24 cellular contexts compared by ENCODE assay signal in the genomic region with DNA sequence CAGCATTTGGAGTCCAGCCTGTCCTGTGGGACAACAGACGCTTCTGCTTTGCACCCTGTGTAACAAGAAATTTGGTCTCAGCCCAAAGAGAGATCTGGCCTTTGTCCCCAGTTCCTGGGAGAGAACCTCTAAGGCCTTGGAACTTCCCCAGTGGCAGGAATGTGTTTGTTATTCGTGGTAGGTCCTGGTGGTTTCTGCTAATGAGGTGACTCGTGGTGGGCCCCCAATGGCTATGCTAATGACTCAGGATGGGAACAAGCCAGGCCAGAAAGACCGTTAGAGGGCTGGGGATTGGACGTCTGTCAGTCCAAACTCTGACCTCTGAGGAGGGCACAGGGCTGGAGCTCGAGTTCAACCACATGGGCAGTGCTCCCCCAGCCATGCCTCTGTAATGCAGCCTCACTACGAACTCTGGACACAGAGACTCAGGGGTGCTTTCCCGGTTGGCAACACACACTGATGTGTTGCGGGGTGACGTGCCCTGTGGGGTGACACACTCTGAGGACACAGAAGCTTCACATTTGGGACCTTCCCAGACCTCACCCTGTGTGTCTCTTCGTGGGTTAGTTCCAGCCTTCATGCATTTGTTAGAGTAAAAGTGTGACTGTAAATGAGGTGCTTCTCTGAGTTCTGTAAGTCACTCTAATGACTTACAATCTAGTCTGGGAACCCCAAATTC. TPM values are rescaled to one million over a fixed set of nuclear protein-coding genes. Genes with fewer than 3 reads are reported as not detected.
DNase-seq lines count a peak whose midpoint lies in the region; ATAC-seq, FAIRE-seq and TF ChIP-seq lines count a peak whose summit lies in the region.
"Had no signal": no experiment of that assay in that cellular context is flagged by ENCODE, and none has a peak within 500 bp of the region (broad histone marks: within the 10 kb centered on the region; RNA-seq: fewer than 3 reads in every experiment).

No MANE protein-coding gene starts in this region.

- peaks cover 15% of the 10 kb centered on the region for H3K27me3 Mint-ChIP-seq in HFFc6 (ENCODE audit: insufficient read depth)
- H3K27me3 Mint-ChIP-seq: activated B cell treated with CpG ODN at 0.5 μM for 24 hours had no signal

- no peak for TF ChIP-seq POLR2A in H1 (IDR thresholded peaks at IDR 0.05; ENCODE audit: control extremely low read depth in 1 of 2, low read depth in 2 of 2, low read length in 2 of 2)
- TF ChIP-seq POLR2A in sigmoid colon (IDR thresholded peaks at IDR 0.05): no peak
- no peak for TF ChIP-seq POLR2A in esophagus squamous epithelium (IDR thresholded peaks at IDR 0.05)

- no peak overlapping the region for H3K4ac ChIP-seq in H1 (replicated peaks; ENCODE audit: insufficient read length, low read depth, low read length)

- no peak overlapping the region for H2BK15ac ChIP-seq in H1 (ENCODE audit: low read length)

- no peaks in the 10 kb centered on the region for H3K79me2 ChIP-seq in H1 (ENCODE audit: control insufficient read depth in 1 of 2, insufficient read depth in 2 of 2, low read length in 2 of 2)

- H3K23ac ChIP-seq in H1 (ENCODE audit: insufficient read length): no peak overlapping the region

- no peak overlapping the region for H3K56ac ChIP-seq in H1 (replicated peaks; ENCODE audit: insufficient read length, low read depth, low read length)

- peak overlapping the region; percentile 35; the same call in 1 of the 2 replicates for H2BK20ac ChIP-seq in H1 (ENCODE audit: low read length)

- peak overlapping the region; percentile 24 for H2BK120ac ChIP-seq in H1 (replicated peaks; ENCODE audit: low read depth, low read length)

- H4K20me1 ChIP-seq in H1 (replicated peaks in 1 of 2; ENCODE audit: control insufficient read depth in 1 of 2, insufficient read depth in 2 of 2, low read length in 2 of 2): no peaks in the 10 kb centered on the region

- H3K27me3 ChIP-seq in H1 (replicated peaks in 1 of 4; ENCODE audit: control insufficient read depth in 3 of 4, extremely low read depth in 1 of 4, insufficient read depth in 3 of 4, low read length in 3 of 4): no peaks in the 10 kb centered on the region
- no peaks in the 10 kb centered on the region for H3K27me3 ChIP-seq in lung (ENCODE audit: control insufficient read depth, insufficient read depth)
- peaks cover 0 to 14% (median 0%) of the 10 kb centered on the region in 3 donors for H3K27me3 ChIP-seq in sigmoid colon
- peaks cover 0 to 40% (median 0%) of the 10 kb centered on the region in 4 donors for H3K27me3 ChIP-seq in esophagus squamous epithelium
- H3K27me3 ChIP-seq: foreskin keratinocyte had no signal

- 65% methylated on average over 11 of the region's 11 CpGs; no CpG with 5 or more reads in 1 of the 2 experiments for WGBS in H1 (ENCODE audit: extremely low coverage in 1 of 2, insufficient coverage in 1 of 2, insufficient read length in 1 of 2, insufficient replicate concordance in 2 of 2, low coverage in 1 of 2, low lambda C conversion rate in 2 of 2, missing lambda C conversion rate in 1 of 2), 2 experiments
- WGBS in lung, 2 donors: 61 to 73% methylated on average over 11 of the region's 11 CpGs
- 53 to 68% methylated on average over 11 of the region's 11 CpGs for WGBS in sigmoid colon, 2 donors
- 48 to 73% methylated on average over 2 to 10 of the region's 11 CpGs for WGBS in esophagus squamous epithelium, 2 donors

- no peak; a peak in 1 of 4 replicates for TF ChIP-seq RAD21 in H1 (IDR thresholded peaks at IDR 0.05 in 1 of 2, conservative IDR thresholded peaks at IDR 0.05 in 1 of 2; ENCODE audit: low read depth in 2 of 2, low read length in 2 of 2)

- no peak overlapping the region for H4K91ac ChIP-seq in H1 (replicated peaks; ENCODE audit: insufficient read length, low read length)

- no peaks in the 10 kb centered on the region for H3K9me3 Mint-ChIP-seq in HFFc6
- H3K9me3 Mint-ChIP-seq: activated B cell treated with CpG ODN at 0.5 μM for 24 hours; activated T-helper 2 cell treated with anti-CD3 and anti-CD28 coated beads, Interferon-gamma antibody, Interleukin-2, Interleukin-4, amounts not matched to agents 10 μg/mL and 5 μg/mL and 100 μg/mL, durations not matched to agents 14 hours and 24 hours and 36 hours had no signal

- peak; percentile 19; the same call in 1 of the 2 replicates for TF ChIP-seq CTCF in AG10803 (conservative IDR thresholded peaks at IDR 0.05; ENCODE audit: low read length)
- TF ChIP-seq CTCF in HFFc6 (IDR thresholded peaks at IDR 0.05): peak; percentile 45; the same call in 1 of the 2 replicates
- TF ChIP-seq CTCF in H1 (IDR thresholded peaks at IDR 0.05; ENCODE audit: control extremely low read depth in 1 of 3, insufficient read depth in 1 of 3, low read depth in 1 of 3, low read length in 3 of 3): peak in 2 of 3 experiments; percentile 19 to 38; a peak in 2 of 4 replicates
- no peak for TF ChIP-seq CTCF in lung (IDR thresholded peaks at IDR 0.05; ENCODE audit: control extremely low read depth, extremely low read depth)
- TF ChIP-seq CTCF in sigmoid colon (IDR thresholded peaks at IDR 0.05): no peak
- no peak for TF ChIP-seq CTCF in esophagus squamous epithelium (IDR thresholded peaks at IDR 0.05)

- H4K8ac ChIP-seq in H1 (ENCODE audit: extremely low read depth, insufficient read depth, low read length): no peak overlapping the region; the same call in 1 of the 2 replicates

- no peaks in the 10 kb centered on the region for H3K4me1 Mint-ChIP-seq in HFFc6 (ENCODE audit: low read depth)
- H3K4me1 Mint-ChIP-seq: activated B cell treated with CpG ODN at 0.5 μM for 24 hours had no signal

- POLR2A ChIA-PET in H1 (lab: Charles Lee; ENCODE audit: partially characterized antibody): no interaction called here

- H2BK12ac ChIP-seq in H1 (ENCODE audit: low read depth, low read length): peak overlapping the region; percentile 91

- intact Hi-C loops in sigmoid colon (cut with DNase I) (no loop called here), esophagus squamous epithelium (cut with DNase I) (no loop called here)

- H2AK5ac ChIP-seq in H1 (ENCODE audit: low read depth, low read length): 0 out of 2 replicates have a peak overlapping the region, but pooled peaks have one; percentile 8

- peaks cover 3% of the 10 kb centered on the region; the same call in 1 of the 2 replicates for H3K23me2 ChIP-seq in H1 (ENCODE audit: low read depth, low read length)

- CTCF ChIA-PET in H1 (lab: Charles Lee; ENCODE audit: partially characterized antibody): interaction anchor here (0.9 to 1.3 kb wide), 3 partner anchors 18 to 70 kb away, joined by 3 to 4 read pairs (median 3); no protein-coding TSS in a partner anchor

- no peak overlapping the region for H2AFZ ChIP-seq in H1 (ENCODE audit: low read length)

- no peak for FAIRE-seq in H1 (lab: Jason Lieb, UNC)
- FAIRE-seq: GM12892 had no signal

- H3K4me1 ChIP-seq in H1 (replicated peaks in 1 of 4; ENCODE audit: control insufficient read depth in 3 of 4, insufficient read depth in 4 of 4, low read length in 3 of 4): peaks cover 0 to 7% (median 5%) of the 10 kb centered on the region in 4 experiments; a peak in 5 of 7 replicates
- no peaks in the 10 kb centered on the region for H3K4me1 ChIP-seq in lung (ENCODE audit: control insufficient read depth in 2 of 2, insufficient read depth in 2 of 2, low read length in 2 of 2)
- H3K4me1 ChIP-seq in sigmoid colon: no peaks in the 10 kb centered on the region
- no peaks in the 10 kb centered on the region for H3K4me1 ChIP-seq in esophagus squamous epithelium
- H3K4me1 ChIP-seq: foreskin keratinocyte, suprapubic skin had no signal

- no peak overlapping the region for H4K5ac ChIP-seq in H1 (ENCODE audit: insufficient read length, low read depth, low read length)

- H3K27ac ChIP-seq in H1 (ENCODE audit: low read depth, low read length) (no peak overlapping the region), lung (ENCODE audit: low read depth in 1 of 2, low read length in 1 of 2) (no peak overlapping the region), sigmoid colon (no peak overlapping the region), esophagus squamous epithelium (no peak overlapping the region)
- H3K27ac ChIP-seq: foreskin keratinocyte, suprapubic skin had no signal

- H3K14ac ChIP-seq in H1 (ENCODE audit: insufficient read length): no peak overlapping the region

- no peaks in the 10 kb centered on the region for H3K79me1 ChIP-seq in H1 (ENCODE audit: low read depth, low read length)

- H3K36me3 Mint-ChIP-seq in HFFc6 (ENCODE audit: low read depth): no peaks in the 10 kb centered on the region

- H3K4me3 ChIP-seq in AG10803 (ENCODE audit: low read length): no peak overlapping the region
- H3K4me3 ChIP-seq in H1 (ENCODE audit: extremely low read depth in 1 of 4, insufficient read depth in 2 of 4, low read depth in 3 of 4, low read length in 4 of 4): no peak overlapping the region
- H3K4me3 ChIP-seq in lung: no peak overlapping the region
- no peak overlapping the region for H3K4me3 ChIP-seq in sigmoid colon
- no peak overlapping the region for H3K4me3 ChIP-seq in esophagus squamous epithelium
- H3K4me3 ChIP-seq: suprapubic skin had no signal

- peak overlapping the region; percentile 9 to 50; a peak in 2 of 4 replicates for H3K4me2 ChIP-seq in H1 (ENCODE audit: insufficient read depth in 1 of 2, low read depth in 2 of 2, low read length in 2 of 2)

- no peak for ATAC-seq in lung (ENCODE audit: insufficient read depth, low FRiP score)
- ATAC-seq in HG03045 (IDR thresholded peaks at IDR 0.05; ENCODE audit: unreplicated experiment): no peak
- ATAC-seq: foreskin keratinocyte, sciatic nerve had no signal

- peak overlapping the region; percentile 51; the same call in 1 of the 2 replicates for H3K18ac ChIP-seq in H1 (ENCODE audit: extremely low read depth, low read length)

- H3K9ac ChIP-seq in H1 (replicated peaks in 1 of 4; ENCODE audit: extremely low read depth in 1 of 4, low read depth in 3 of 4, low read length in 3 of 4): no peak overlapping the region

- H3K36me3 ChIP-seq in H1 (ENCODE audit: control insufficient read depth in 2 of 4, insufficient read depth in 4 of 4, low read length in 3 of 4) (no peaks in the 10 kb centered on the region), lung (ENCODE audit: control insufficient read depth in 2 of 2, insufficient read depth in 2 of 2, low read length in 2 of 2) (no peaks in the 10 kb centered on the region), sigmoid colon (no peaks in the 10 kb centered on the region), esophagus squamous epithelium (no peaks in the 10 kb centered on the region)
- H3K36me3 ChIP-seq: suprapubic skin had no signal

- H2BK5ac ChIP-seq in H1 (ENCODE audit: low read depth, low read length): peak overlapping the region; percentile 18; the same call in 1 of the 2 replicates

- DNase-seq in AG10803 (ENCODE audit: low read depth) (peak; percentile 45), HFFc6 (peak; percentile 33), H1 (ENCODE audit: low read depth in 1 of 2, low spot score in 2 of 2) (peak in 1 of 2 experiments; percentile 62), lung (ENCODE audit: low spot score) (peak; percentile 16), SW 1271 (lab: John Stamatoyannopoulos, UW) (no peak), sigmoid colon (no peak), esophagus squamous epithelium (lab: John Stamatoyannopoulos, UW) (no peak)
- DNase-seq: ACHN; activated B cell treated with CpG ODN at 0.5 μM for 24 hours; activated CD8-positive, alpha-beta memory T cell treated with anti-CD3 and anti-CD28 coated beads for 24 hours; amniotic stem cell; cerebellar nuclear complex; foreskin keratinocyte; GF-D8; NCI-H1436 treated with DMSO at 0.1 percent for 48 hours; NCI-H446 treated with DMSO at 0.1 percent for 48 hours; stimulated activated CD4-positive, alpha-beta T cell treated with anti-CD3 and anti-CD28 coated beads, Interleukin-2, amount 100 ng/mL, for 24 hours; T-helper 1 cell had no signal

- H3K9me3 ChIP-seq in H1 (ENCODE audit: insufficient read depth in 2 of 2, low read depth in 1 of 2, low read length in 1 of 2) (no peaks in the 10 kb centered on the region), lung (ENCODE audit: control insufficient read depth in 2 of 2, insufficient read depth in 1 of 2, low read length in 1 of 2) (no peaks in the 10 kb centered on the region), sigmoid colon (no peaks in the 10 kb centered on the region), esophagus squamous epithelium (no peaks in the 10 kb centered on the region)
- H3K9me3 ChIP-seq: suprapubic skin had no signal

- no peak for TF ChIP-seq EP300 in H1 (IDR thresholded peaks at IDR 0.05; ENCODE audit: borderline replicate concordance in 1 of 2, low read depth in 2 of 2, low read length in 2 of 2)
- TF ChIP-seq EP300 in sigmoid colon (IDR thresholded peaks at IDR 0.05): no peak

- no peak overlapping the region for H3K27ac Mint-ChIP-seq in HFFc6
- H3K27ac Mint-ChIP-seq: activated B cell treated with CpG ODN at 0.5 μM for 24 hours; activated T-helper 2 cell treated with anti-CD3 and anti-CD28 coated beads, Interferon-gamma antibody, Interleukin-2, Interleukin-4, amounts not matched to agents 10 μg/mL and 5 μg/mL and 100 μg/mL, durations not matched to agents 14 hours and 24 hours and 36 hours had no signal

- no peak overlapping the region for H3K4me3 Mint-ChIP-seq in HFFc6
- H3K4me3 Mint-ChIP-seq: activated B cell treated with CpG ODN at 0.5 μM for 24 hours had no signal

RNA-seq across cellular contexts. Expression of a gene that starts 38.9 kb away (rescaled TPM):
- total RNA-seq in HFFc6 (2021; fragmentation: NEBNext Ultra II Directional; extraction: Animal tissue kit (Norgen Biotek cat#: 25700)): under 1 TPM in 1 of 6 experiments, not detected in 5; 0.41 TPM
- 1.1 TPM in 1 of 2 replicates, not detected in the other for total RNA-seq in H1 (2021; fragmentation: NEBNext Ultra II Directional; extraction: Animal tissue kit (Norgen Biotek cat#: 25700))
- polyA plus RNA-seq in H1 (2011; rRNA removed) (0.08 and 0.16 TPM in 2 replicates), lung (under 1 TPM; 0.19 to 0.79 TPM), sigmoid colon (under 1 TPM in 1 of 3 donors, not detected in 2; 0.79 TPM)
- 0.22 TPM for polyA plus RNA-seq in H1 (2011; cell fraction: cytosol; rRNA removed)
- 0.63 TPM for polyA plus RNA-seq in H1 (2011; cell fraction: nucleus; rRNA removed)
- 0.29 to 0.70 TPM in 2 of 4 replicates, not detected in the others for polyA plus RNA-seq in H1 (2012, experiment 1 of 2)
- polyA plus RNA-seq in H1 (2012, experiment 2 of 2): not detected
- polyA plus RNA-seq in H1 (2013, experiment 1 of 2): 0.16 TPM
- polyA plus RNA-seq in H1 (2013, experiment 2 of 2): 0.17 TPM
- not detected in 2 replicates for polyA minus RNA-seq in H1 (2011; rRNA and poly(A)+ RNA removed)
- polyA minus RNA-seq in H1 (2011; cell fraction: cytosol; rRNA and poly(A)+ RNA removed): not detected
- polyA minus RNA-seq in H1 (2011; cell fraction: nucleus; rRNA and poly(A)+ RNA removed): not detected
- total RNA-seq in lung (under 1 TPM in 1 of 2 donors, not detected in 1; 0.25 TPM), sigmoid colon (1 to 10 TPM in 2 of 4 donors, not detected in 2; 1.5 to 2.1 TPM), esophagus squamous epithelium (not detected)
- total RNA-seq: foreskin keratinocyte, suprapubic skin had no signal
- polyA plus RNA-seq: liver had no signal

Comparison
In these comparisons a context has a peak if more than half of its experiments do, and no peak if none do; other contexts are left out.
1. DNase-seq: peak in AG10803 (single experiment), HFFc6 (single experiment) and lung (single experiment); none in SW 1271 (0 of 2), sigmoid colon (single experiment) and esophagus squamous epithelium (single experiment).
2. CTCF ChIP-seq: peak in AG10803 (single experiment), HFFc6 (single experiment) and H1 (2 of 3); none in lung (single experiment), sigmoid colon (0 of 4) and esophagus squamous epithelium (0 of 6).